ENCODE assay signal across 6 cellular contexts in genomic region chr20:25142435-25142834, GRCh38.
"Had no signal": no experiment of that assay in that cellular context is flagged by ENCODE, and none has a peak within 500 bp of the region (broad histone marks: within the 10 kb centered on the region; RNA-seq: fewer than 3 reads in every experiment).

No MANE protein-coding gene starts in this region.

- DNase-seq: IMR-90, KBM-7 had no signal

- H3K27ac Mint-ChIP-seq: IgD-negative memory B cell had no signal

- H3K4me1 Mint-ChIP-seq: IgD-negative memory B cell had no signal

- H3K4me3 ChIP-seq: K562 had no signal

- ATAC-seq: HepG2, K562 had no signal

- H3K9me3 Mint-ChIP-seq: IgD-negative memory B cell had no signal

- H3K4me3 Mint-ChIP-seq: IgD-negative memory B cell had no signal

- H3K27ac ChIP-seq: HL-60 had no signal

- H3K36me3 Mint-ChIP-seq: IgD-negative memory B cell had no signal
